ENCODE assay signal across 1 cellular context in the genomic region with DNA sequence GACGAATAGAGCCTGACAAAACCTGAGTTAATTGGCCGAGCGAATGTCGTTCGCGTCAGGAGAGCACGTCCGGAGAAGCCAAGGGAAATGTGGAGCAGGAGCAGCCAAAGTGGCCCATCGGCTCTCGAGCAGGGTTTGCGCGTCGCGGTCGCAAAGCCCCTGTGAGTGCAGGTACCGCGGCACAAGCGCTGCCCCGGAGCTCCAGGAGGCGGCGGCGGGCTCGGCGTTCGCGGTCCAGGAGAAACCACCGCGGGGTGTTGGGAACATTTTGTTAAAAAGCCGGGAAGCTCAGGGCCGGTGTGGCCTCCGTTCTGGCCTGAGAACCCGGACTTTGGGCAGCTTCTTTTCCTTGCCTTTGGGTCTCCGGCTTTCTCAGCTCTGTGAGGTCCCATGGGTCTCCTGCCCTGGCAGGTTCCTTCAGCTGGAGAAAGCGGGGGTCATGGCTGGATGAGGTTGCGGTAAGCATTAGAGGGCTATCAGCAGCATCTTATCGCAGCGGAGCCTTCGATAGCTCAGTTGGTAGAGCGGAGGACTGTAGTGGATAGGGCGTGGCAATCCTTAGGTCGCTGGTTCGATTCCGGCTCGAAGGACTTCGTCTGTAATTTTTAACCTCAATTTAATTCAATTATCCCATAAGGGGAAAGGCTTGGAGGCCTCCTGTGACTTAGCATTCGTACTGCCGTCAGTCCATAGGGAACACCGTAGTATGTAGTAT.
TF ChIP-seq lines count a peak whose summit lies in the region.

No MANE protein-coding gene starts in this region.

TF ChIP-seq in WTC11, 78 proteins besides CTCF, POLR2A, EP300 and RAD21 (continued from another document and continues in another):
- TF ChIP-seq, protein P1, sequence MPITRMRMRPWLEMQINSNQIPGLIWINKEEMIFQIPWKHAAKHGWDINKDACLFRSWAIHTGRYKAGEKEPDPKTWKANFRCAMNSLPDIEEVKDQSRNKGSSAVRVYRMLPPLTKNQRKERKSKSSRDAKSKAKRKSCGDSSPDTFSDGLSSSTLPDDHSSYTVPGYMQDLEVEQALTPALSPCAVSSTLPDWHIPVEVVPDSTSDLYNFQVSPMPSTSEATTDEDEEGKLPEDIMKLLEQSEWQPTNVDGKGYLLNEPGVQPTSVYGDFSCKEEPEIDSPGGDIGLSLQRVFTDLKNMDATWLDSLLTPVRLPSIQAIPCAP (CRISPR knock-in tag; IDR thresholded peaks at IDR 0.05) = no peak
- peak; percentile 21; the same call in 1 of the 2 replicates for TF ChIP-seq GABPB1 (CRISPR knock-in tag; IDR thresholded peaks at IDR 0.05)
- TF ChIP-seq, protein P2, sequence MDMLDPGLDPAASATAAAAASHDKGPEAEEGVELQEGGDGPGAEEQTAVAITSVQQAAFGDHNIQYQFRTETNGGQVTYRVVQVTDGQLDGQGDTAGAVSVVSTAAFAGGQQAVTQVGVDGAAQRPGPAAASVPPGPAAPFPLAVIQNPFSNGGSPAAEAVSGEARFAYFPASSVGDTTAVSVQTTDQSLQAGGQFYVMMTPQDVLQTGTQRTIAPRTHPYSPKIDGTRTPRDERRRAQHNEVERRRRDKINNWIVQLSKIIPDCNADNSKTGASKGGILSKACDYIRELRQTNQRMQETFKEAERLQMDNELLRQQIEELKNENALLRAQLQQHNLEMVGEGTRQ (CRISPR knock-in tag; IDR thresholded peaks at IDR 0.05) = no peak
- no peak for TF ChIP-seq GRHL2 (CRISPR knock-in tag; IDR thresholded peaks at IDR 0.05; ENCODE audit: insufficient replicate concordance, severe bottlenecking)
- TF ChIP-seq, protein P3, sequence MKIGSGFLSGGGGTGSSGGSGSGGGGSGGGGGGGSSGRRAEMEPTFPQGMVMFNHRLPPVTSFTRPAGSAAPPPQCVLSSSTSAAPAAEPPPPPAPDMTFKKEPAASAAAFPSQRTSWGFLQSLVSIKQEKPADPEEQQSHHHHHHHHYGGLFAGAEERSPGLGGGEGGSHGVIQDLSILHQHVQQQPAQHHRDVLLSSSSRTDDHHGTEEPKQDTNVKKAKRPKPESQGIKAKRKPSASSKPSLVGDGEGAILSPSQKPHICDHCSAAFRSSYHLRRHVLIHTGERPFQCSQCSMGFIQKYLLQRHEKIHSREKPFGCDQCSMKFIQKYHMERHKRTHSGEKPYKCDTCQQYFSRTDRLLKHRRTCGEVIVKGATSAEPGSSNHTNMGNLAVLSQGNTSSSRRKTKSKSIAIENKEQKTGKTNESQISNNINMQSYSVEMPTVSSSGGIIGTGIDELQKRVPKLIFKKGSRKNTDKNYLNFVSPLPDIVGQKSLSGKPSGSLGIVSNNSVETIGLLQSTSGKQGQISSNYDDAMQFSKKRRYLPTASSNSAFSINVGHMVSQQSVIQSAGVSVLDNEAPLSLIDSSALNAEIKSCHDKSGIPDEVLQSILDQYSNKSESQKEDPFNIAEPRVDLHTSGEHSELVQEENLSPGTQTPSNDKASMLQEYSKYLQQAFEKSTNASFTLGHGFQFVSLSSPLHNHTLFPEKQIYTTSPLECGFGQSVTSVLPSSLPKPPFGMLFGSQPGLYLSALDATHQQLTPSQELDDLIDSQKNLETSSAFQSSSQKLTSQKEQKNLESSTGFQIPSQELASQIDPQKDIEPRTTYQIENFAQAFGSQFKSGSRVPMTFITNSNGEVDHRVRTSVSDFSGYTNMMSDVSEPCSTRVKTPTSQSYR (CRISPR knock-in tag; IDR thresholded peaks at IDR 0.05) = no peak
- no peak for TF ChIP-seq FOXJ3 (CRISPR knock-in tag; IDR thresholded peaks at IDR 0.05; ENCODE audit: borderline replicate concordance)
- TF ChIP-seq SP1 (CRISPR knock-in tag; conservative IDR thresholded peaks at IDR 0.05) = no peak
- TF ChIP-seq ZNF671 (CRISPR knock-in tag; IDR thresholded peaks at IDR 0.05) = no peak; the same call in 1 of the 2 replicates
- no peak for TF ChIP-seq ZNF317 (CRISPR knock-in tag; IDR thresholded peaks at IDR 0.05; ENCODE audit: borderline replicate concordance, low read depth)
- TF ChIP-seq IRF2 (CRISPR knock-in tag; IDR thresholded peaks at IDR 0.05; ENCODE audit: borderline replicate concordance, low read depth) = no peak
- peak; percentile 56; the same call in 1 of the 2 replicates for TF ChIP-seq TP53 (CRISPR knock-in tag; IDR thresholded peaks at IDR 0.05)
- no peak for TF ChIP-seq TCF7 (CRISPR knock-in tag; IDR thresholded peaks at IDR 0.05; ENCODE audit: low read depth)
- no peak for TF ChIP-seq SMAD4 (CRISPR knock-in tag; IDR thresholded peaks at IDR 0.05)
- TF ChIP-seq, protein P4, sequence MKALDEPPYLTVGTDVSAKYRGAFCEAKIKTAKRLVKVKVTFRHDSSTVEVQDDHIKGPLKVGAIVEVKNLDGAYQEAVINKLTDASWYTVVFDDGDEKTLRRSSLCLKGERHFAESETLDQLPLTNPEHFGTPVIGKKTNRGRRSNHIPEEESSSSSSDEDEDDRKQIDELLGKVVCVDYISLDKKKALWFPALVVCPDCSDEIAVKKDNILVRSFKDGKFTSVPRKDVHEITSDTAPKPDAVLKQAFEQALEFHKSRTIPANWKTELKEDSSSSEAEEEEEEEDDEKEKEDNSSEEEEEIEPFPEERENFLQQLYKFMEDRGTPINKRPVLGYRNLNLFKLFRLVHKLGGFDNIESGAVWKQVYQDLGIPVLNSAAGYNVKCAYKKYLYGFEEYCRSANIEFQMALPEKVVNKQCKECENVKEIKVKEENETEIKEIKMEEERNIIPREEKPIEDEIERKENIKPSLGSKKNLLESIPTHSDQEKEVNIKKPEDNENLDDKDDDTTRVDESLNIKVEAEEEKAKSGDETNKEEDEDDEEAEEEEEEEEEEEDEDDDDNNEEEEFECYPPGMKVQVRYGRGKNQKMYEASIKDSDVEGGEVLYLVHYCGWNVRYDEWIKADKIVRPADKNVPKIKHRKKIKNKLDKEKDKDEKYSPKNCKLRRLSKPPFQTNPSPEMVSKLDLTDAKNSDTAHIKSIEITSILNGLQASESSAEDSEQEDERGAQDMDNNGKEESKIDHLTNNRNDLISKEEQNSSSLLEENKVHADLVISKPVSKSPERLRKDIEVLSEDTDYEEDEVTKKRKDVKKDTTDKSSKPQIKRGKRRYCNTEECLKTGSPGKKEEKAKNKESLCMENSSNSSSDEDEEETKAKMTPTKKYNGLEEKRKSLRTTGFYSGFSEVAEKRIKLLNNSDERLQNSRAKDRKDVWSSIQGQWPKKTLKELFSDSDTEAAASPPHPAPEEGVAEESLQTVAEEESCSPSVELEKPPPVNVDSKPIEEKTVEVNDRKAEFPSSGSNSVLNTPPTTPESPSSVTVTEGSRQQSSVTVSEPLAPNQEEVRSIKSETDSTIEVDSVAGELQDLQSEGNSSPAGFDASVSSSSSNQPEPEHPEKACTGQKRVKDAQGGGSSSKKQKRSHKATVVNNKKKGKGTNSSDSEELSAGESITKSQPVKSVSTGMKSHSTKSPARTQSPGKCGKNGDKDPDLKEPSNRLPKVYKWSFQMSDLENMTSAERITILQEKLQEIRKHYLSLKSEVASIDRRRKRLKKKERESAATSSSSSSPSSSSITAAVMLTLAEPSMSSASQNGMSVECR (CRISPR knock-in tag; IDR thresholded peaks at IDR 0.05; ENCODE audit: borderline replicate concordance) = peak; percentile 60; the same call in 1 of the 2 replicates
- TF ChIP-seq NR2C2 (CRISPR knock-in tag; IDR thresholded peaks at IDR 0.05) = no peak
- TF ChIP-seq, protein P5, sequence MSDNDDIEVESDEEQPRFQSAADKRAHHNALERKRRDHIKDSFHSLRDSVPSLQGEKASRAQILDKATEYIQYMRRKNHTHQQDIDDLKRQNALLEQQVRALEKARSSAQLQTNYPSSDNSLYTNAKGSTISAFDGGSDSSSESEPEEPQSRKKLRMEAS (CRISPR knock-in tag; IDR thresholded peaks at IDR 0.05) = peak; percentile 72
- no peak; the same call in 1 of the 2 replicates for TF ChIP-seq NFATC4 (CRISPR knock-in tag; IDR thresholded peaks at IDR 0.05)
- no peak; the same call in 1 of the 2 replicates for TF ChIP-seq ZBTB21 (CRISPR knock-in tag; IDR thresholded peaks at IDR 0.05; ENCODE audit: borderline replicate concordance)
- TF ChIP-seq ZNF263 (CRISPR knock-in tag; IDR thresholded peaks at IDR 0.05; ENCODE audit: low read depth) = no peak
- no peak for TF ChIP-seq MYBL2 (CRISPR knock-in tag; IDR thresholded peaks at IDR 0.05)
- TF ChIP-seq, protein P6, sequence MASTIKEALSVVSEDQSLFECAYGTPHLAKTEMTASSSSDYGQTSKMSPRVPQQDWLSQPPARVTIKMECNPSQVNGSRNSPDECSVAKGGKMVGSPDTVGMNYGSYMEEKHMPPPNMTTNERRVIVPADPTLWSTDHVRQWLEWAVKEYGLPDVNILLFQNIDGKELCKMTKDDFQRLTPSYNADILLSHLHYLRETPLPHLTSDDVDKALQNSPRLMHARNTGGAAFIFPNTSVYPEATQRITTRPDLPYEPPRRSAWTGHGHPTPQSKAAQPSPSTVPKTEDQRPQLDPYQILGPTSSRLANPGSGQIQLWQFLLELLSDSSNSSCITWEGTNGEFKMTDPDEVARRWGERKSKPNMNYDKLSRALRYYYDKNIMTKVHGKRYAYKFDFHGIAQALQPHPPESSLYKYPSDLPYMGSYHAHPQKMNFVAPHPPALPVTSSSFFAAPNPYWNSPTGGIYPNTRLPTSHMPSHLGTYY (CRISPR knock-in tag; IDR thresholded peaks at IDR 0.05) = no peak
- TF ChIP-seq ATF1 (CRISPR knock-in tag; IDR thresholded peaks at IDR 0.05) = 0 out of 2 replicates have a peak, but pooled peaks have one; percentile 20
- TF ChIP-seq, protein P7, sequence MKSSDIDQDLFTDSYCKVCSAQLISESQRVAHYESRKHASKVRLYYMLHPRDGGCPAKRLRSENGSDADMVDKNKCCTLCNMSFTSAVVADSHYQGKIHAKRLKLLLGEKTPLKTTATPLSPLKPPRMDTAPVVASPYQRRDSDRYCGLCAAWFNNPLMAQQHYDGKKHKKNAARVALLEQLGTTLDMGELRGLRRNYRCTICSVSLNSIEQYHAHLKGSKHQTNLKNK (CRISPR knock-in tag; IDR thresholded peaks at IDR 0.05) = no peak
- TF ChIP-seq, protein P8, sequence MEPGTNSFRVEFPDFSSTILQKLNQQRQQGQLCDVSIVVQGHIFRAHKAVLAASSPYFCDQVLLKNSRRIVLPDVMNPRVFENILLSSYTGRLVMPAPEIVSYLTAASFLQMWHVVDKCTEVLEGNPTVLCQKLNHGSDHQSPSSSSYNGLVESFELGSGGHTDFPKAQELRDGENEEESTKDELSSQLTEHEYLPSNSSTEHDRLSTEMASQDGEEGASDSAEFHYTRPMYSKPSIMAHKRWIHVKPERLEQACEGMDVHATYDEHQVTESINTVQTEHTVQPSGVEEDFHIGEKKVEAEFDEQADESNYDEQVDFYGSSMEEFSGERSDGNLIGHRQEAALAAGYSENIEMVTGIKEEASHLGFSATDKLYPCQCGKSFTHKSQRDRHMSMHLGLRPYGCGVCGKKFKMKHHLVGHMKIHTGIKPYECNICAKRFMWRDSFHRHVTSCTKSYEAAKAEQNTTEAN (CRISPR knock-in tag; IDR thresholded peaks at IDR 0.05) = 0 out of 2 replicates have a peak, but pooled peaks have one; percentile 14
- TF ChIP-seq, protein P9, sequence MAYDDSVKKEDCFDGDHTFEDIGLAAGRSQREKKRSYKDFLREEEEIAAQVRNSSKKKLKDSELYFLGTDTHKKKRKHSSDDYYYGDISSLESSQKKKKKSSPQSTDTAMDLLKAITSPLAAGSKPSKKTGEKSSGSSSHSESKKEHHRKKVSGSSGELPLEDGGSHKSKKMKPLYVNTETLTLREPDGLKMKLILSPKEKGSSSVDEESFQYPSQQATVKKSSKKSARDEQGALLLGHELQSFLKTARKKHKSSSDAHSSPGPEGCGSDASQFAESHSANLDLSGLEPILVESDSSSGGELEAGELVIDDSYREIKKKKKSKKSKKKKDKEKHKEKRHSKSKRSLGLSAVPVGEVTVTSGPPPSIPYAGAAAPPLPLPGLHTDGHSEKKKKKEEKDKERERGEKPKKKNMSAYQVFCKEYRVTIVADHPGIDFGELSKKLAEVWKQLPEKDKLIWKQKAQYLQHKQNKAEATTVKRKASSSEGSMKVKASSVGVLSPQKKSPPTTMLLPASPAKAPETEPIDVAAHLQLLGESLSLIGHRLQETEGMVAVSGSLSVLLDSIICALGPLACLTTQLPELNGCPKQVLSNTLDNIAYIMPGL (CRISPR knock-in tag; IDR thresholded peaks at IDR 0.05) = peak; percentile 100
- no peak for TF ChIP-seq CBFB (CRISPR knock-in tag; IDR thresholded peaks at IDR 0.05; ENCODE audit: low read depth)
- TF ChIP-seq, protein P10, sequence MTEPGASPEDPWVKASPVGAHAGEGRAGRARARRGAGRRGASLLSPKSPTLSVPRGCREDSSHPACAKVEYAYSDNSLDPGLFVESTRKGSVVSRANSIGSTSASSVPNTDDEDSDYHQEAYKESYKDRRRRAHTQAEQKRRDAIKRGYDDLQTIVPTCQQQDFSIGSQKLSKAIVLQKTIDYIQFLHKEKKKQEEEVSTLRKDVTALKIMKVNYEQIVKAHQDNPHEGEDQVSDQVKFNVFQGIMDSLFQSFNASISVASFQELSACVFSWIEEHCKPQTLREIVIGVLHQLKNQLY (CRISPR knock-in tag; IDR thresholded peaks at IDR 0.05) = no peak
- no peak for TF ChIP-seq RELA (CRISPR knock-in tag; IDR thresholded peaks at IDR 0.05; ENCODE audit: borderline replicate concordance)
- no peak for TF ChIP-seq KAT7 (CRISPR knock-in tag; IDR thresholded peaks at IDR 0.05; ENCODE audit: borderline replicate concordance)
- no peak; the same call in 1 of the 2 replicates for TF ChIP-seq ETV6 (CRISPR knock-in tag; IDR thresholded peaks at IDR 0.05)
- TF ChIP-seq, protein P11, sequence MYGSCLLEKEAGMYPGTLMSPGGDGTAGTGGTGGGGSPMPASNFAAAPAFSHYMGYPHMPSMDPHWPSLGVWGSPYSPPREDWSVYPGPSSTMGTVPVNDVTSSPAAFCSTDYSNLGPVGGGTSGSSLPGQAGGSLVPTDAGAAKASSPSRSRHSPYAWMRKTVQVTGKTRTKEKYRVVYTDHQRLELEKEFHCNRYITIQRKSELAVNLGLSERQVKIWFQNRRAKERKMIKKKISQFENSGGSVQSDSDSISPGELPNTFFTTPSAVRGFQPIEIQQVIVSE (CRISPR knock-in tag; IDR thresholded peaks at IDR 0.05; ENCODE audit: borderline replicate concordance) = no peak
- no peak for TF ChIP-seq SOX15 (CRISPR knock-in tag; IDR thresholded peaks at IDR 0.05)
- no peak; the same call in 1 of the 2 replicates for TF ChIP-seq ZNF416 (CRISPR knock-in tag; IDR thresholded peaks at IDR 0.05)
- TF ChIP-seq, protein P12, sequence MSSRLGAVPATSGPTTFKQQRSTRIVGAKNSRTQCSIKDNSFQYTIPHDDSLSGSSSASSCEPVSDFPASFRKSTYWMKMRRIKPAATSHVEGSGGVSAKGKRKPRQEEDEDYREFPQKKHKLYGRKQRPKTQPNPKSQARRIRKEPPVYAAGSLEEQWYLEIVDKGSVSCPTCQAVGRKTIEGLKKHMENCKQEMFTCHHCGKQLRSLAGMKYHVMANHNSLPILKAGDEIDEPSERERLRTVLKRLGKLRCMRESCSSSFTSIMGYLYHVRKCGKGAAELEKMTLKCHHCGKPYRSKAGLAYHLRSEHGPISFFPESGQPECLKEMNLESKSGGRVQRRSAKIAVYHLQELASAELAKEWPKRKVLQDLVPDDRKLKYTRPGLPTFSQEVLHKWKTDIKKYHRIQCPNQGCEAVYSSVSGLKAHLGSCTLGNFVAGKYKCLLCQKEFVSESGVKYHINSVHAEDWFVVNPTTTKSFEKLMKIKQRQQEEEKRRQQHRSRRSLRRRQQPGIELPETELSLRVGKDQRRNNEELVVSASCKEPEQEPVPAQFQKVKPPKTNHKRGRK (CRISPR knock-in tag; IDR thresholded peaks at IDR 0.05; ENCODE audit: borderline replicate concordance) = no peak
